Comparison of ENCODE assay signal across 16 cellular contexts in the genomic region with DNA sequence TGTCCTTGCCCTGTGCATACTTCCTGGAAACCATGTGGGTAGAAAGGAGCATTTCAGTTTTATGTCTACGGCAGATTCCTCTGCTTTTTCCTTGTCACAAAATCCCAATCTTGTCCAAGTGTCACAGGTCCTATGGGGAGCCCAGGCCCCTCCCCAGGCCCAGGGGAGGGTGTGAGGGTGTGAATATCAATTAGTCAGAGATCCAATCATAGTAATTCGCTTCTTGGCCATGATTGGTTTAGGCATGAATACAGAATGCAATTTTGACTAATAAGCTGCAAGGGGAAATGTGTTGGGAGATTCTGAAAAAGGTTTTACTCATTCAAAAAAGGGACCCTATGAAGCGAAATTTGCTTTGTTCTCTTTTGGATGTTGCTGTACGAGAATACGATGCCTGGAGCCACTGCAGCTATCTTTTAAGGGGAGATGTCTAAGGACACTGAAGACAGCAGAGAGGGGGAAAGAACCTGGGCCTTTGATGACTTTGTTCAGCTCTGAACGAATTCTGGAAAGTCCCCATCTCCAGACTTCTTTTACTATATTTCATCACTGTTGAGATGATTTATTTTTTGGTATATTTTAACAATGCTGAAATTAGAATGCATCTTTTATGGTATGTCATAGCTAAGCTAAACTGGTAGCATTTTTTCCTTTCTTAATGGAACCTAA. TPM values are rescaled to one million over a fixed set of nuclear protein-coding genes. Genes with fewer than 3 reads are reported as not detected.
"Had no signal": no experiment of that assay in that cellular context is flagged by ENCODE, and none has a peak within 500 bp of the region (broad histone marks: within the 10 kb centered on the region; RNA-seq: fewer than 3 reads in every experiment).

No MANE protein-coding gene starts in this region.

- DNase-seq: activated CD4-positive, alpha-beta memory T cell treated with anti-CD3 and anti-CD28 coated beads, Interleukin-2, amount 10 ng/mL, durations not matched to agents 7 days and 5 days; activated CD4-positive, CD25-positive, alpha-beta regulatory T cell treated with anti-CD3 and anti-CD28 coated beads, Interleukin-2, amount 50 U/mL, for 72 hours; activated CD8-positive, alpha-beta memory T cell treated with anti-CD3 and anti-CD28 coated beads, Interleukin-2, amount 50 U/mL, for 48 hours; activated naive CD4-positive, alpha-beta T cell treated with anti-CD3 and anti-CD28 coated beads for 36 hours; hypothalamus; left ventricle myocardium superior; mesendoderm; psoas muscle; stimulated activated CD4-positive, alpha-beta T cell treated with anti-CD3 and anti-CD28 coated beads, Interleukin-2, amount 100 ng/mL, for 24 hours; T-helper 9 cell; upper lobe of left lung had no signal

- H3K36me3 ChIP-seq: upper lobe of left lung had no signal

- H3K9me3 Mint-ChIP-seq: activated CD4-positive, alpha-beta memory T cell treated with anti-CD3 and anti-CD28 coated beads, Interleukin-2, amount 10 ng/mL, durations not matched to agents 7 days and 5 days; activated naive CD4-positive, alpha-beta T cell treated with anti-CD3 and anti-CD28 coated beads for 36 hours; activated T-helper 2 cell treated with anti-CD3 and anti-CD28 coated beads, Interferon-gamma antibody, Interleukin-2, Interleukin-4, amounts not matched to agents 10 μg/mL and 5 μg/mL and 100 μg/mL, durations not matched to agents 14 hours and 24 hours and 36 hours had no signal

- H3K27ac ChIP-seq: psoas muscle, SK-N-MC, upper lobe of left lung had no signal

- H3K27me3 ChIP-seq: upper lobe of left lung had no signal

- H3K9me3 ChIP-seq: psoas muscle, upper lobe of left lung had no signal

- H3K4me3 ChIP-seq: psoas muscle, SK-N-MC, upper lobe of left lung had no signal

- H3K27ac Mint-ChIP-seq: activated CD4-positive, alpha-beta memory T cell treated with anti-CD3 and anti-CD28 coated beads, Interleukin-2, amount 10 ng/mL, durations not matched to agents 7 days and 5 days; activated naive CD4-positive, alpha-beta T cell treated with anti-CD3 and anti-CD28 coated beads for 36 hours; activated T-helper 2 cell treated with anti-CD3 and anti-CD28 coated beads, Interferon-gamma antibody, Interleukin-2, Interleukin-4, amounts not matched to agents 10 μg/mL and 5 μg/mL and 100 μg/mL, durations not matched to agents 14 hours and 24 hours and 36 hours had no signal

- ATAC-seq: esophagus mucosa, left ventricle myocardium superior, psoas muscle had no signal

- H3K4me3 Mint-ChIP-seq: activated CD4-positive, alpha-beta memory T cell treated with anti-CD3 and anti-CD28 coated beads, Interleukin-2, amount 10 ng/mL, durations not matched to agents 7 days and 5 days; activated naive CD4-positive, alpha-beta T cell treated with anti-CD3 and anti-CD28 coated beads for 36 hours had no signal

RNA-seq across cellular contexts. Expression of gene TSHB, which starts 41.5 kb away (rescaled TPM):
- total RNA-seq: activated CD4-positive, alpha-beta memory T cell treated with anti-CD3 and anti-CD28 coated beads, Interleukin-2, amount 10 ng/mL, durations not matched to agents 7 days and 5 days; activated naive CD4-positive, alpha-beta T cell treated with anti-CD3 and anti-CD28 coated beads for 36 hours; activated T-helper 2 cell treated with anti-CD3 and anti-CD28 coated beads, Interferon-gamma antibody, Interleukin-2, Interleukin-4, amounts not matched to agents 10 μg/mL and 5 μg/mL and 100 μg/mL, durations not matched to agents 14 hours and 24 hours and 36 hours; esophagus mucosa; kidney epithelial cell; left ventricle myocardium superior; osteocyte; psoas muscle; upper lobe of left lung had no signal
